Comparison of ENCODE assay signal across 19 cellular contexts in genomic region chr9:82313697-82314096, GRCh38.
A peak's percentile ranks its signal among the peaks of the same experiment; 100 is the strongest.
DNase-seq lines count a peak whose midpoint lies in the region; ATAC-seq, FAIRE-seq and TF ChIP-seq lines count a peak whose summit lies in the region.
"Had no signal": no experiment of that assay in that cellular context is flagged by ENCODE, and none has a peak within 500 bp of the region (broad histone marks: within the 10 kb centered on the region; RNA-seq: fewer than 3 reads in every experiment).

No MANE protein-coding gene starts in this region.

- TF ChIP-seq EP300 in HepG2 (IDR thresholded peaks at IDR 0.05; ENCODE audit: low read depth in 2 of 2, low read length in 2 of 2) (no peak), HepG2 (CRISPR knock-in tag; IDR thresholded peaks at IDR 0.05; ENCODE audit: borderline replicate concordance) (no peak)

- no peaks in the 10 kb centered on the region for H3K4me1 Mint-ChIP-seq in glutamatergic neuron (ENCODE audit: low read depth, unreplicated experiment)
- H3K4me1 Mint-ChIP-seq: CD4-positive, alpha-beta memory T cell had no signal

- DNase-seq in H54 (ENCODE audit: insufficient read length, low spot score) = no peak
- DNase-seq in HuH-7.5 (ENCODE audit: low spot score) = peak; percentile 27
- peak; percentile 63 for DNase-seq in HepG2 (ENCODE audit: low spot score)
- DNase-seq in MV-4-11 (lab: John Stamatoyannopoulos, UW) = no peak
- no peak for DNase-seq in A172 (ENCODE audit: low spot score)
- DNase-seq in glutamatergic neuron = no peak
- DNase-seq: 8988T; C1 segment of cervical spinal cord; Calu3; CD4-positive, alpha-beta memory T cell; COR-L47; DMS79; EL; GDM1; GOT3; H7 had no signal

- no peaks in the 10 kb centered on the region for H4K20me1 ChIP-seq in HepG2 (ENCODE audit: insufficient read depth, low read length)

- H2AFZ ChIP-seq in HepG2 (ENCODE audit: low read length) = no peak overlapping the region

- H3K36me3 Mint-ChIP-seq in glutamatergic neuron (ENCODE audit: unreplicated experiment) = no peaks in the 10 kb centered on the region
- H3K36me3 Mint-ChIP-seq: CD4-positive, alpha-beta memory T cell had no signal

- H3K9me3 Mint-ChIP-seq in glutamatergic neuron (ENCODE audit: unreplicated experiment) = peaks cover 2% of the 10 kb centered on the region

- peaks cover 14% of the 10 kb centered on the region for H3K4me1 ChIP-seq in HepG2 (ENCODE audit: insufficient read depth, low read length)

- intact Hi-C loops in HepG2 (cut with micrococcal nuclease; ENCODE audit: unreplicated experiment) = no loop called here

- no peak overlapping the region; the same call in 1 of the 2 replicates for H3K4me2 ChIP-seq in HepG2 (ENCODE audit: low read depth, low read length)

- TF ChIP-seq POLR2A in H54 (IDR thresholded peaks at IDR 0.05; ENCODE audit: low read depth, low read length) = no peak
- TF ChIP-seq POLR2A in HepG2 (IDR thresholded peaks at IDR 0.05; ENCODE audit: insufficient read depth in 1 of 2, low read depth in 2 of 2, low read length in 2 of 2) = no peak

- ATAC-seq in HepG2 = peak; percentile 92
- ATAC-seq: GM12878, HCT116 had no signal

- no TSS peak for BruUV-seq in HepG2 (replicated peaks; lab: Mats Ljungman, UMichigan)

- H3K9me3 ChIP-seq in HepG2 (ENCODE audit: low read length) = peaks cover 20% of the 10 kb centered on the region; the same call in 1 of the 2 replicates

- CTCF ChIA-PET in HepG2 (lab: Yijun Ruan, JAX; ENCODE audit: low intra/inter-chr PET ratio, low total read pairs) = no interaction called here

- no peak overlapping the region for H3K4me3 Mint-ChIP-seq in glutamatergic neuron (ENCODE audit: unreplicated experiment)
- H3K4me3 Mint-ChIP-seq: CD4-positive, alpha-beta memory T cell had no signal

- no peaks in the 10 kb centered on the region for H3K79me2 ChIP-seq in HepG2 (ENCODE audit: insufficient read depth, low read length)

- no peaks in the 10 kb centered on the region for H3K36me3 ChIP-seq in HepG2 (replicated peaks in 1 of 2; ENCODE audit: control insufficient read depth in 1 of 2, insufficient read depth in 2 of 2, low read length in 2 of 2)

- H3K4me3 ChIP-seq in HepG2 (replicated peaks in 1 of 3; ENCODE audit: insufficient read depth in 1 of 3, low read depth in 2 of 3, low read length in 3 of 3) = no peak overlapping the region
- H3K4me3 ChIP-seq: GM12878 had no signal

- no peaks in the 10 kb centered on the region for H3K27me3 Mint-ChIP-seq in glutamatergic neuron (ENCODE audit: unreplicated experiment)
- H3K27me3 Mint-ChIP-seq: CD4-positive, alpha-beta memory T cell had no signal

- TF ChIP-seq CTCF in HepG2 (CRISPR knock-in tag; IDR thresholded peaks at IDR 0.05) (no peak), glutamatergic neuron (IDR thresholded peaks at IDR 0.05; ENCODE audit: partially characterized antibody, unreplicated experiment) (no peak)

- POLR2A ChIA-PET in HepG2 (lab: Yijun Ruan, JAX) = interaction anchor here (1.0 kb wide), 1 partner anchor 287 kb away, joined by 3 read pairs; no protein-coding TSS in a partner anchor

- no peak for TF ChIP-seq RAD21 in HepG2 (CRISPR knock-in tag; IDR thresholded peaks at IDR 0.05)

- in situ Hi-C loops in HepG2 (cut with HindIII; ENCODE audit: extremely low pct_ligation_motif_present, low pct_unique_long_range_greater_than_20kb) = no loop called here

- H3K27ac ChIP-seq in HepG2 (ENCODE audit: extremely low read length, insufficient read depth, low read length) = no peak overlapping the region

- no peak overlapping the region for H3K27ac Mint-ChIP-seq in glutamatergic neuron (ENCODE audit: unreplicated experiment)
- H3K27ac Mint-ChIP-seq: CD4-positive, alpha-beta memory T cell had no signal

- WGBS in HepG2 (ENCODE audit: low lambda C conversion rate) = 4% methylated on average over 2 of the region's 2 CpGs

- FAIRE-seq in H54 (lab: Jason Lieb, UNC) (peak; percentile 65), HepG2 (lab: Jason Lieb, UNC) (peak; percentile 53)
- FAIRE-seq: GM12878, GM19239 had no signal

- H3K9ac ChIP-seq in HepG2 (ENCODE audit: insufficient read depth, low read depth, low read length) = no peak overlapping the region

- H3K27me3 ChIP-seq in HepG2 (ENCODE audit: control insufficient read depth in 1 of 2, insufficient read depth in 2 of 2, low read length in 2 of 2) = no peaks in the 10 kb centered on the region

TF ChIP-seq in HepG2, 621 proteins besides CTCF, POLR2A, EP300 and RAD21 (continues in another document):
- no peak for TF ChIP-seq ZNF251 (CRISPR knock-in tag; IDR thresholded peaks at IDR 0.05)
- TF ChIP-seq ZNF234 (CRISPR knock-in tag; conservative IDR thresholded peaks at IDR 0.05) = no peak
- no peak for TF ChIP-seq RBM22 (optimal IDR thresholded peaks at IDR 0.05; ENCODE audit: low read length)
- no peak for TF ChIP-seq ZNF326 (CRISPR knock-in tag; IDR thresholded peaks at IDR 0.05; ENCODE audit: borderline replicate concordance)
- no peak for TF ChIP-seq ZNF83 (CRISPR knock-in tag; IDR thresholded peaks at IDR 0.05; ENCODE audit: borderline replicate concordance)
- no peak for TF ChIP-seq FLYWCH1 (CRISPR knock-in tag; IDR thresholded peaks at IDR 0.05)
- no peak for TF ChIP-seq PRMT3 (CRISPR knock-in tag; IDR thresholded peaks at IDR 0.05; ENCODE audit: borderline replicate concordance, low read depth)
- no peak for TF ChIP-seq ERF (CRISPR knock-in tag; IDR thresholded peaks at IDR 0.05)
- TF ChIP-seq ZBTB49 (CRISPR knock-in tag; IDR thresholded peaks at IDR 0.05; ENCODE audit: borderline replicate concordance) = no peak
- no peak for TF ChIP-seq ZNF841 (CRISPR knock-in tag; IDR thresholded peaks at IDR 0.05; ENCODE audit: borderline replicate concordance)
- TF ChIP-seq ATAD3A (CRISPR knock-in tag; IDR thresholded peaks at IDR 0.05) = no peak
- TF ChIP-seq KAT8 (CRISPR knock-in tag; IDR thresholded peaks at IDR 0.05) = 0 out of 2 replicates have a peak, but pooled peaks have one; percentile 19
- TF ChIP-seq MIER2 (CRISPR knock-in tag; IDR thresholded peaks at IDR 0.05) = 0 out of 2 replicates have a peak, but pooled peaks have one; percentile 19
- no peak for TF ChIP-seq ZNF629 (CRISPR knock-in tag; conservative IDR thresholded peaks at IDR 0.05)
- peak; percentile 51 for TF ChIP-seq GATAD2A (CRISPR knock-in tag; IDR thresholded peaks at IDR 0.05)
- TF ChIP-seq ZNF484 (CRISPR knock-in tag; IDR thresholded peaks at IDR 0.05; ENCODE audit: borderline replicate concordance, low read depth) = no peak
- TF ChIP-seq MTF1 (CRISPR knock-in tag; IDR thresholded peaks at IDR 0.05) = no peak
- no peak for TF ChIP-seq SRF (IDR thresholded peaks at IDR 0.05; ENCODE audit: low read depth, low read length)
- no peak for TF ChIP-seq ZNF883 (CRISPR knock-in tag; IDR thresholded peaks at IDR 0.05; ENCODE audit: not compliant biosample characterization)
- TF ChIP-seq ZNF749 (CRISPR knock-in tag; IDR thresholded peaks at IDR 0.05; ENCODE audit: borderline replicate concordance) = no peak
- TF ChIP-seq ZFP41 (CRISPR knock-in tag; IDR thresholded peaks at IDR 0.05; ENCODE audit: borderline replicate concordance) = no peak
- TF ChIP-seq MTF2 (CRISPR knock-in tag; IDR thresholded peaks at IDR 0.05; ENCODE audit: borderline replicate concordance) = no peak
- TF ChIP-seq, protein P1, sequence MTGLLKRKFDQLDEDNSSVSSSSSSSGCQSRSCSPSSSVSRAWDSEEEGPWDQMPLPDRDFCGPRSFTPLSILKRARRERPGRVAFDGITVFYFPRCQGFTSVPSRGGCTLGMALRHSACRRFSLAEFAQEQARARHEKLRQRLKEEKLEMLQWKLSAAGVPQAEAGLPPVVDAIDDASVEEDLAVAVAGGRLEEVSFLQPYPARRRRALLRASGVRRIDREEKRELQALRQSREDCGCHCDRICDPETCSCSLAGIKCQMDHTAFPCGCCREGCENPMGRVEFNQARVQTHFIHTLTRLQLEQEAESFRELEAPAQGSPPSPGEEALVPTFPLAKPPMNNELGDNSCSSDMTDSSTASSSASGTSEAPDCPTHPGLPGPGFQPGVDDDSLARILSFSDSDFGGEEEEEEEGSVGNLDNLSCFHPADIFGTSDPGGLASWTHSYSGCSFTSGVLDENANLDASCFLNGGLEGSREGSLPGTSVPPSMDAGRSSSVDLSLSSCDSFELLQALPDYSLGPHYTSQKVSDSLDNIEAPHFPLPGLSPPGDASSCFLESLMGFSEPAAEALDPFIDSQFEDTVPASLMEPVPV (CRISPR knock-in tag; IDR thresholded peaks at IDR 0.05) = no peak
- no peak for TF ChIP-seq ZNF562 (CRISPR knock-in tag; IDR thresholded peaks at IDR 0.05; ENCODE audit: borderline replicate concordance)
- no peak for TF ChIP-seq KDM4B (CRISPR knock-in tag; IDR thresholded peaks at IDR 0.05)
- TF ChIP-seq CSRNP2 (CRISPR knock-in tag; conservative IDR thresholded peaks at IDR 0.05; ENCODE audit: low read depth) = no peak

Comparison
In these comparisons a context has a peak if more than half of its experiments do, and no peak if none do; other contexts are left out.
1. DNase-seq: peak in HuH-7.5 (single experiment) and HepG2 (single experiment); none in H54 (single experiment), MV-4-11 (single experiment), A172 (single experiment) and glutamatergic neuron (single experiment).